Comparison of ENCODE assay signal across 16 cellular contexts in the genomic region with DNA sequence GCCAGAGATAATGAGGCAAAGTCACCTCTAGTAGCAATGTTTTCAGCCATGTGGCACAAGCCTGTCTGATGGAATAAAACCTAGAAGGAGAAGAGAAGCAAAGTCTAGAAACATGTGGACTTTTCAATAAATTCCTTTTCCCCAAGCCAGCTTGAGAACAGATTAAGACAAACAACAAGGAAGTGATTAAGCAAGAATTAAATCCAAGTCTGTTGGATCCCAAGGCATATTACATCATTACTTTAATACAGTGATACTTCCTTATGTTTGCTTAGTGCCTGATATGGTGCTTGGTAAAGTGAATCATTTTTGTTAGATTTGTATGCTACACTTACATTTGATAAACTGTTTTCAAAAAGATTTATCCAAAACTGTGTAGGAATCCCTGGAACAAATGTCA.
DNase-seq lines count a peak whose midpoint lies in the region; ATAC-seq and TF ChIP-seq lines count a peak whose summit lies in the region.
"Had no signal": no experiment of that assay in that cellular context is flagged by ENCODE, and none has a peak within 500 bp of the region (broad histone marks: within the 10 kb centered on the region; RNA-seq: fewer than 3 reads in every experiment).

No MANE protein-coding gene starts in this region.

- POLR2A ChIA-PET in RWPE1 (lab: Yijun Ruan, JAX; ENCODE audit: low non-redundant PET): no interaction called here

- H3K4me3 ChIP-seq in left ventricle myocardium inferior (no peak overlapping the region), fibroblast of mammary gland (ENCODE audit: control insufficient read depth, low read depth, low read length) (no peak overlapping the region), aorta (ENCODE audit: low read length in 2 of 2) (no peak overlapping the region)
- H3K4me3 ChIP-seq: heart right ventricle, K562 had no signal

- H3K27ac ChIP-seq in left ventricle myocardium inferior (replicated peaks) (no peak overlapping the region), RWPE1 (no peak overlapping the region), aorta (ENCODE audit: low read depth in 1 of 2, low read length in 2 of 2) (no peak overlapping the region)
- H3K27ac ChIP-seq: heart right ventricle had no signal

- H3K36me3 ChIP-seq in left ventricle myocardium inferior (no peaks in the 10 kb centered on the region), aorta (ENCODE audit: control insufficient read depth in 1 of 2, insufficient read depth in 2 of 2, low read length in 1 of 2) (no peaks in the 10 kb centered on the region)
- H3K36me3 ChIP-seq: heart right ventricle had no signal

- H3K4me1 ChIP-seq in left ventricle myocardium inferior: no peaks in the 10 kb centered on the region
- peaks cover 1 to 2% of the 10 kb centered on the region in 2 donors for H3K4me1 ChIP-seq in aorta (ENCODE audit: control insufficient read depth in 1 of 2, insufficient read depth in 2 of 2, low read length in 2 of 2)
- H3K4me1 ChIP-seq: heart right ventricle had no signal

- intact Hi-C loops in left ventricle myocardium superior (cut with micrococcal nuclease): no loop called here
- intact Hi-C loops in left ventricle myocardium inferior (cut with micrococcal nuclease): no loop called here
- intact Hi-C loops in aorta (cut with DNase I): no loop called here

- peak; percentile 48 for ATAC-seq in left ventricle myocardium superior
- peak; percentile 46 for ATAC-seq in aorta (ENCODE audit: low FRiP score)
- ATAC-seq: K562; natural killer cell; Panc1; stimulated activated naive CD8-positive, alpha-beta T cell treated with anti-CD3 and anti-CD28 coated beads, Interleukin-15, Interleukin-2, amounts not matched to agents 100 U/mL and 50 U/mL, for 24 hours had no signal

- H3K9me3 ChIP-seq in left ventricle myocardium inferior (replicated peaks): no peaks in the 10 kb centered on the region
- H3K9me3 ChIP-seq in aorta (ENCODE audit: control insufficient read depth, low read length): no peaks in the 10 kb centered on the region

- H3K27me3 ChIP-seq in left ventricle myocardium inferior (ENCODE audit: low read depth) (no peaks in the 10 kb centered on the region), aorta (ENCODE audit: control insufficient read depth in 1 of 2, insufficient read depth in 2 of 2, low read length in 1 of 2) (no peaks in the 10 kb centered on the region)
- H3K27me3 ChIP-seq: heart right ventricle had no signal

- DNase-seq in left ventricle myocardium superior (no peak), left ventricle myocardium inferior (no peak), RWPE1 (ENCODE audit: low spot score) (peak; percentile 9), fibroblast of mammary gland (ENCODE audit: low read depth) (peak; percentile 53), aorta (no peak), COLO668 (lab: John Stamatoyannopoulos, UW; ENCODE audit: unreplicated experiment) (no peak), DMS 273 treated with DMSO at 0.1 percent for 48 hours (lab: John Stamatoyannopoulos, UW) (no peak), NCI-H748 treated with DMSO at 0.1 percent for 48 hours (lab: John Stamatoyannopoulos, UW) (no peak)
- DNase-seq: activated CD4-positive, alpha-beta T cell treated with anti-CD3 and anti-CD28 coated beads for 4 hours; activated effector memory CD4-positive, alpha-beta T cell treated with anti-CD3 and anti-CD28 coated beads, Interleukin-2, amount 50 U/mL, for 16 hours; heart right ventricle; natural killer cell; NCI-H1092 treated with DMSO at 0.1 percent for 48 hours; stimulated activated naive CD8-positive, alpha-beta T cell treated with anti-CD3 and anti-CD28 coated beads, Interleukin-15, Interleukin-2, amounts not matched to agents 100 U/mL and 50 U/mL, for 24 hours had no signal

- CTCF ChIA-PET in RWPE1 (lab: Yijun Ruan, JAX): interaction anchor here (0.7 kb wide), 1 partner anchor 12 kb away, joined by 4 read pairs; no protein-coding TSS in a partner anchor

- no peak for TF ChIP-seq CTCF in left ventricle myocardium inferior (IDR thresholded peaks at IDR 0.05; ENCODE audit: borderline replicate concordance)
- TF ChIP-seq CTCF in RWPE1 (conservative IDR thresholded peaks at IDR 0.05; ENCODE audit: low read depth): no peak
- no peak for TF ChIP-seq CTCF in fibroblast of mammary gland (conservative IDR thresholded peaks at IDR 0.05; ENCODE audit: control insufficient read depth, insufficient read depth, low read depth, low read length)

Comparison
In these comparisons a context has a peak if more than half of its experiments do, and no peak if none do; other contexts are left out.
1. DNase-seq: peak in RWPE1 (single experiment) and fibroblast of mammary gland (single experiment); none in left ventricle myocardium superior (single experiment), left ventricle myocardium inferior (single experiment), aorta (0 of 2), COLO668 (single experiment), DMS 273 treated with DMSO at 0.1 percent for 48 hours (single experiment) and NCI-H748 treated with DMSO at 0.1 percent for 48 hours (single experiment).